Comparison of ENCODE assay signal across 8 cellular contexts in the genomic region with DNA sequence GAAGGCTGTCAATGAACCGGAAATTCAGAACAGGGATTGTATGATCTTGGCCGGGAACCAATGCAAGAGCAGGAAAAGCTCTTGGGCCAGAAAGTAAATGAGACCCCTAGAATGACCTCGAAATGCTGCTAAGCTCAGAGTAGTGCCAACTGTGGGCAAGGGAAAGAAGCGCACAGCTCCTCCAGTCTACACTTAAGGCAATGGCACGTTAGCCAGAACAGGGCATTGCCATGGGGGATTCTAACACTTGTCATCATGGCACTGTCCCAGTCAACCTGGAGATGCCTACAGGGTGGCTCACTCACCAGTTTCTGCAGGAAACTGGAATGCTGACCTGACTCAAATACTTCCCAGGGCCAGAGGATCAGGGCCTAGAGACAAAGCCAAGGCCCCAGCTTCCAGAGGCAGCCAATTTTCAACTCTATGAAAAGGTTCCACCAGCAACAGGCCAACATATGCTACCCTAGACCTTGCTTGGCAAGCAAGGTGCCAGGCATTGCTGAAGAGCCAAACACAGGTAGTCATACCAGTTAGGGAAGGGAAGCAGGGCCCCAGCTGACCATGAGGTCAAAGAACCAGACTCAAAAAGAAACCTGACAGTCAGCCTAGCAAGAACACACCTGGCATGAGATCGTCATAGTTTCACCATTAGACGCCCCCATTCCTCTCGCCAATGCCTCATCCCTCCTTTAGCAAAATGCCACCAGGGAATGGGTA. TPM values are rescaled to one million over a fixed set of nuclear protein-coding genes. Genes with fewer than 3 reads are reported as not detected.
DNase-seq lines count a peak whose midpoint lies in the region; TF ChIP-seq lines count a peak whose summit lies in the region.

No MANE protein-coding gene starts in this region.

- no peak overlapping the region for H3K4me3 ChIP-seq in AG04450 (ENCODE audit: low read depth, low read length)
- peak overlapping the region; percentile 53 for H3K4me3 ChIP-seq in left ventricle myocardium inferior

- intact Hi-C loops in left ventricle myocardium inferior (cut with micrococcal nuclease): no loop called here

- peaks cover 91% of the 10 kb centered on the region for H3K4me1 ChIP-seq in left ventricle myocardium inferior

- CTCF ChIA-PET in AG04450 (lab: Charles Lee): interaction anchor here (0.7 kb wide), 1 partner anchor 75 kb away, joined by 3 read pairs; no protein-coding TSS in a partner anchor

- peak overlapping the region; percentile 12 for H3K27ac ChIP-seq in AG04450 (ENCODE audit: low read depth, low read length)
- H3K27ac ChIP-seq in left ventricle myocardium inferior (replicated peaks): peak overlapping the region; percentile 88

- no peak for DNase-seq in AG04450 (ENCODE audit: low read depth, low spot score)
- peak; percentile 39 for DNase-seq in GM19238 (ENCODE audit: insufficient read length, low spot score)
- peak; percentile 17 for DNase-seq in HS-27A (ENCODE audit: low read depth)
- DNase-seq in left ventricle myocardium inferior: no peak
- no peak for DNase-seq in SKM-1 treated with dmso at 0.1 percent for 144 hours (lab: John Stamatoyannopoulos, UW; ENCODE audit: unreplicated experiment)
- no peak for DNase-seq in iPS-NIHi7 (ENCODE audit: extremely low spot score)
- DNase-seq in AML-193 (lab: John Stamatoyannopoulos, UW): no peak
- DNase-seq in erythroblast (lab: John Stamatoyannopoulos, UW): no peak

- POLR2A ChIA-PET in AG04450 (lab: Yijun Ruan, JAX): no interaction called here

- H3K9me3 ChIP-seq in AG04450 (ENCODE audit: control insufficient read depth, insufficient read depth, low read length) (peaks cover 3% of the 10 kb centered on the region; the same call in 1 of the 2 replicates), left ventricle myocardium inferior (replicated peaks) (peaks cover 6% of the 10 kb centered on the region)

- TF ChIP-seq POLR2A in erythroblast (IDR thresholded peaks at IDR 0.05; ENCODE audit: low read length): no peak

- peaks cover 18% of the 10 kb centered on the region for H3K36me3 ChIP-seq in left ventricle myocardium inferior

- no peaks in the 10 kb centered on the region for H3K27me3 ChIP-seq in AG04450 (ENCODE audit: control insufficient read depth, insufficient read depth, low read length)
- no peaks in the 10 kb centered on the region for H3K27me3 ChIP-seq in left ventricle myocardium inferior (ENCODE audit: low read depth)

- TF ChIP-seq CTCF in AG04450 (IDR thresholded peaks at IDR 0.05; ENCODE audit: low read depth, low read length) (no peak), left ventricle myocardium inferior (IDR thresholded peaks at IDR 0.05; ENCODE audit: borderline replicate concordance) (no peak)

RNA-seq across cellular contexts. Expression of a gene that starts 34.9 kb away (rescaled TPM):
- 53.7 and 65.9 TPM in 2 replicates for polyA plus RNA-seq in AG04450 (2011; rRNA removed)
- polyA minus RNA-seq in AG04450 (2011; rRNA and poly(A)+ RNA removed): 66.7 and 69.8 TPM in 2 replicates
- 53.7 TPM for total RNA-seq in left ventricle myocardium inferior

Comparison
In these comparisons a context has a peak if more than half of its experiments do, and no peak if none do; other contexts are left out.
1. DNase-seq: peak in GM19238 (single experiment) and HS-27A (single experiment); none in AG04450 (single experiment), left ventricle myocardium inferior (single experiment), SKM-1 treated with dmso at 0.1 percent for 144 hours (single experiment), iPS-NIHi7 (single experiment), AML-193 (0 of 2) and erythroblast (0 of 2).